ENCODE assay signal across 11 cellular contexts in the genomic region with DNA sequence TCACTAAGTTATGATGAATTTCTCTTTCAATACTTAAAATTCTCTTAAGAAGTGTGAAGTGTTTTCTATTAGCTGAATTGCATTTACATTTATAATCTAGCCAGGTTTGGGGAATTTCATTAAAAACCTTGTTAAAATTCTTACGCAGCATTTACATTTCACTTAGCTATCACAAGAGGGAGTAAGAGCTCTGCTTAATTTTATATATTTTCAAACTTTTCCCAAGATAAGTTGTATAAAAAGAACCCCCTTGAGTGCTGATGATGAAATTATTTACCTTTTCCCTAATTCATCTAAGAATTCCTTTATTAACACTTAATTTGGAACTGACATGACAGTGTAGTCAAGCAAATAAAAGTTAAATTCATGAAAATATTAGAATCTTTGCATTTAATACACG. TPM values are rescaled to one million over a fixed set of nuclear protein-coding genes. Genes with fewer than 3 reads are reported as not detected.
DNase-seq lines count a peak whose midpoint lies in the region; ATAC-seq, FAIRE-seq and TF ChIP-seq lines count a peak whose summit lies in the region.
"Had no signal": no experiment of that assay in that cellular context is flagged by ENCODE, and none has a peak within 500 bp of the region (broad histone marks: within the 10 kb centered on the region; RNA-seq: fewer than 3 reads in every experiment).

No MANE protein-coding gene starts in this region.

- H3K9me3 ChIP-seq in HEK293 (ENCODE audit: control insufficient read depth, insufficient read depth, low read depth, low read length) (no peaks in the 10 kb centered on the region), adipocyte (ENCODE audit: control insufficient read depth, low read length) (no peaks in the 10 kb centered on the region), kidney (ENCODE audit: control insufficient read depth in 1 of 2, low read length in 2 of 2) (no peaks in the 10 kb centered on the region)

- H3K9ac ChIP-seq in adipocyte (ENCODE audit: low read length) (peak overlapping the region; percentile 70), kidney (ENCODE audit: low read length in 2 of 2) (no peak overlapping the region)

- TF ChIP-seq CTCF in AG09319 (IDR thresholded peaks at IDR 0.05; ENCODE audit: low read depth, low read length) (peak; percentile 26), HEK293 (tag by site-specific recombination; IDR thresholded peaks at IDR 0.05) (no peak), kidney (IDR thresholded peaks at IDR 0.05; ENCODE audit: borderline replicate concordance, extremely low read depth, insufficient read depth) (no peak)

- H3K4me3 ChIP-seq in HEK293 (ENCODE audit: low read depth, low read length) (no peak overlapping the region), adipocyte (ENCODE audit: low read length) (no peak overlapping the region), kidney (ENCODE audit: low read length in 2 of 2) (no peak overlapping the region)

- DNase-seq in AG09319 (ENCODE audit: extremely low read depth, low read depth) (no peak), adipocyte (ENCODE audit: low read depth) (peak; percentile 69), kidney (no peak), NCI-H2196 treated with DMSO at 0.1 percent for 48 hours (lab: John Stamatoyannopoulos, UW; ENCODE audit: unreplicated experiment) (no peak)
- no peak for DNase-seq in activated naive CD4-positive, alpha-beta T cell treated with Interleukin-2 at 50 U/mL for 16 hours
- no peak for DNase-seq in activated CD4-positive, CD25-positive, alpha-beta regulatory T cell treated with anti-CD3 and anti-CD28 coated beads, Interleukin-2, amount 50 U/mL, for 72 hours
- DNase-seq: NCI-H345 had no signal

- ATAC-seq in HG03378 (IDR thresholded peaks at IDR 0.05; ENCODE audit: unreplicated experiment) = no peak

- H3K27ac ChIP-seq in HEK293 (ENCODE audit: extremely low read depth, low read depth, low read length) (no peak overlapping the region), kidney (ENCODE audit: low read depth in 2 of 2, low read length in 2 of 2) (no peak overlapping the region)

- H3K36me3 ChIP-seq in HEK293 (ENCODE audit: control insufficient read depth in 2 of 2, insufficient read depth in 1 of 2, low read length in 2 of 2) (no peaks in the 10 kb centered on the region), adipocyte (ENCODE audit: control insufficient read depth, insufficient read depth, low read length, severe bottlenecking) (no peaks in the 10 kb centered on the region), kidney (ENCODE audit: control insufficient read depth in 1 of 2, insufficient read depth in 2 of 2, low read length in 2 of 2) (no peaks in the 10 kb centered on the region)

- CTCF ChIA-PET in HEK293 (lab: Yijun Ruan, JAX) = no interaction called here

- POLR2A ChIA-PET in HEK293 (lab: Yijun Ruan, JAX) = no interaction called here

- H3K27me3 ChIP-seq in adipocyte (replicated peaks; ENCODE audit: control insufficient read depth, insufficient read depth, low read length) = no peaks in the 10 kb centered on the region

- peak; percentile 72 for FAIRE-seq in kidney (lab: Jason Lieb, UNC)
- FAIRE-seq: islet of Langerhans had no signal

- no peaks in the 10 kb centered on the region for H3K4me1 ChIP-seq in HEK293 (ENCODE audit: control insufficient read depth, insufficient read depth, low read length)
- peaks cover 12% of the 10 kb centered on the region for H3K4me1 ChIP-seq in adipocyte (ENCODE audit: control insufficient read depth, insufficient read depth, low read length)
- no peaks in the 10 kb centered on the region for H3K4me1 ChIP-seq in kidney (ENCODE audit: control insufficient read depth in 1 of 2, insufficient read depth in 1 of 2, low read depth in 1 of 2, low read length in 2 of 2)

- intact Hi-C loops in kidney (cut with DNase I) = no loop called here

TF ChIP-seq in HEK293, 187 proteins besides CTCF, POLR2A, EP300 and RAD21:
- TF ChIP-seq SP7 (tag by site-specific recombination; IDR thresholded peaks at IDR 0.05) = no peak
- no peak for TF ChIP-seq MZF1 (tag by site-specific recombination; IDR thresholded peaks at IDR 0.05; ENCODE audit: borderline replicate concordance)
- no peak for TF ChIP-seq IKZF3 (tag by site-specific recombination; IDR thresholded peaks at IDR 0.05)
- peak; percentile 46 for TF ChIP-seq ZNF654 (tag by site-specific recombination; IDR thresholded peaks at IDR 0.05; ENCODE audit: low read depth)
- no peak for TF ChIP-seq ZNF670 (tag by site-specific recombination; IDR thresholded peaks at IDR 0.05; ENCODE audit: low read depth)
- no peak for TF ChIP-seq ZNF830 (tag by site-specific recombination; IDR thresholded peaks at IDR 0.05; ENCODE audit: low read depth)
- TF ChIP-seq ZFP41 (tag by site-specific recombination; IDR thresholded peaks at IDR 0.05; ENCODE audit: borderline replicate concordance) = no peak
- TF ChIP-seq OVOL3 (tag by site-specific recombination; IDR thresholded peaks at IDR 0.05) = no peak

RNA-seq across cellular contexts. Expression of a gene that starts 54.2 kb away (rescaled TPM):
- total RNA-seq in kidney = not detected
- polyA plus RNA-seq in kidney (ENCODE audit: insufficient read depth, low read depth, low replicate concordance) = not detected
- total RNA-seq: cardiac septum had no signal
